ENCODE assay signal across 1 cellular context in the genomic region with DNA sequence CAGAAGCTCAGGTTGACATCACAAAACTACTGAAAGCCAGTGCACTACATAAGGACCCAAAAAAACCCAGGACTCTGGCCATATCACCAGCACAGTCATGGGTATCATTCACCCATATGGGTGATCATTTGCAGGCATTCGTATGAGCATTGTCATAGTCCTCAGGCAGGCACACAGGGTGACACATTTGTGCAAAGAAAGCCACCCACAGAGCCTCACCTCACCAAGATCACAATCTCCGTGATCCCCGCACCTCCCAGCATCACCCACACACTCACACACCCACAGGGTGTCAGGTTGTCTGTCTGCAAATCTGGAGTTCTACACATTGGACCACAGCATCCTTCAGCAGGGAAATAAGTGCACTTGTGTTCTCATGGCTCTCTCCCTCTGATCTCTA.
TF ChIP-seq lines count a peak whose summit lies in the region.

No MANE protein-coding gene starts in this region.

TF ChIP-seq in K562, 482 proteins besides CTCF, POLR2A, EP300 and RAD21 (continued from another document):
- TF ChIP-seq, protein P1, sequence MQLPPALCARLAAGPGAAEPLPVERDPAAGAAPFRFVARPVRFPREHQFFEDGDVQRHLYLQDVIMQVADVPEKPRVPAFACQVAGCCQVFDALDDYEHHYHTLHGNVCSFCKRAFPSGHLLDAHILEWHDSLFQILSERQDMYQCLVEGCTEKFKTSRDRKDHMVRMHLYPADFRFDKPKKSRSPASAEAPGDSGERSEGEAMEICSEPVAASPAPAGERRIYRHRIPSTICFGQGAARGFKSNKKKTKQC (CRISPR knock-in tag; IDR thresholded peaks at IDR 0.05): no peak
- no peak for TF ChIP-seq MITF (IDR thresholded peaks at IDR 0.05)
- no peak for TF ChIP-seq XRCC3 (IDR thresholded peaks at IDR 0.05)
